ENCODE assay signal across 10 cellular contexts in the genomic region with DNA sequence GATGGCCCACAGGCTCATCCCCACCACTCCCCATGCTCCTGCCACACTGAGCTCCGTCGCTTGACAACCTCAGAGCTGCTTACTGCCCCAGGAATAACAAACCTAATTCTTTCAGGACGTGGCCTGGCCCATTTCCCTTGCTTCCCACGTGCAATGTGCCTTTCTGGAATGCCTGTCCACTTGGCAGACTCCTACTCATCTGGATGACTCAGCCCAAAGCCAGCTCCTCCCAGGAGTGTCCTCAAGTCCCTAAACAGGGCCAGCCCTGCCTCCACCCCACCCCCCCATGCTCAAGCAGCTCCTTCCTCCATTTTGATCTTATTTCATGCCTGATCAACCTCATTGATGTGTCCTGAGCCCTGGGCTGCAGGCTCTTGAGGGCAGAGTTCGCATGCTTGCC.
DNase-seq lines count a peak whose midpoint lies in the region; ATAC-seq, FAIRE-seq and TF ChIP-seq lines count a peak whose summit lies in the region.
"Had no signal": no experiment of that assay in that cellular context is flagged by ENCODE, and none has a peak within 500 bp of the region (broad histone marks: within the 10 kb centered on the region; RNA-seq: fewer than 3 reads in every experiment).

No MANE protein-coding gene starts in this region.

- TF ChIP-seq CTCF in adrenal gland (IDR thresholded peaks at IDR 0.05) (no peak), thyroid gland (IDR thresholded peaks at IDR 0.05) (peak in 1 of 6 experiments; percentile 3)

- DNase-seq in H54 (ENCODE audit: insufficient read length, low spot score) (peak; percentile 42), adrenal gland (peak; percentile 56 to 89 (median 83)), iris pigment epithelial cell (ENCODE audit: low read depth) (peak; percentile 35), thyroid gland (peak; percentile 98), small intestine (no peak), COLO668 (lab: John Stamatoyannopoulos, UW; ENCODE audit: unreplicated experiment) (no peak)
- DNase-seq: activated naive CD8-positive, alpha-beta T cell treated with anti-CD3 and anti-CD28 coated beads for 36 hours; DND-41; natural killer cell had no signal

- ATAC-seq in GM21390 (IDR thresholded peaks at IDR 0.05; ENCODE audit: unreplicated experiment), result no peak

- FAIRE-seq in H54 (lab: Jason Lieb, UNC) (no peak), small intestine (lab: Jason Lieb, UNC) (no peak)

- H3K4me3 ChIP-seq in adrenal gland (no peak overlapping the region), thyroid gland (replicated peaks in 1 of 3) (no peak overlapping the region), small intestine (ENCODE audit: low read depth in 1 of 2, low read length in 2 of 2) (no peak overlapping the region)

- TF ChIP-seq POLR2A in H54 (IDR thresholded peaks at IDR 0.05; ENCODE audit: low read depth, low read length) (no peak), adrenal gland (IDR thresholded peaks at IDR 0.05) (no peak), thyroid gland (IDR thresholded peaks at IDR 0.05) (peak in 1 of 2 donors; percentile 18)

- H3K27me3 ChIP-seq in adrenal gland (no peaks in the 10 kb centered on the region), thyroid gland (no peaks in the 10 kb centered on the region), small intestine (ENCODE audit: control insufficient read depth in 2 of 2, insufficient read depth in 2 of 2, low read length in 2 of 2) (no peaks in the 10 kb centered on the region)

- peak overlapping the region in 1 of 5 donors; percentile 37 for H3K27ac ChIP-seq in adrenal gland
- H3K27ac ChIP-seq in thyroid gland, result peak overlapping the region in 2 of 3 donors; percentile 49 to 50
- no peak overlapping the region for H3K27ac ChIP-seq in small intestine (ENCODE audit: low read depth in 1 of 2, low read length in 1 of 2)

- intact Hi-C loops in adrenal gland (cut with DNase I), result loop anchor here in 1 of 2 donors (5.0 kb wide), 1 partner anchor 668 kb away; no protein-coding TSS in a partner anchor
- intact Hi-C loops in thyroid gland (cut with DNase I), result no loop called here

- H3K36me3 ChIP-seq in adrenal gland (replicated peaks in 1 of 2) (no peaks in the 10 kb centered on the region), thyroid gland (no peaks in the 10 kb centered on the region), small intestine (ENCODE audit: control insufficient read depth in 2 of 2, insufficient read depth in 2 of 2, low read length in 2 of 2) (no peaks in the 10 kb centered on the region)

- H3K4me1 ChIP-seq in adrenal gland (replicated peaks in 1 of 2) (peaks cover 11 to 15% of the 10 kb centered on the region in 2 donors), thyroid gland (peaks cover 12 to 13% of the 10 kb centered on the region in 2 donors), small intestine (ENCODE audit: control insufficient read depth in 2 of 2, insufficient read depth in 1 of 2, low read depth in 1 of 2, low read length in 1 of 2) (no peaks in the 10 kb centered on the region)

- H3K9me3 ChIP-seq in adrenal gland (replicated peaks in 1 of 3) (no peaks in the 10 kb centered on the region), thyroid gland (no peaks in the 10 kb centered on the region), small intestine (ENCODE audit: control insufficient read depth, low read depth) (no peaks in the 10 kb centered on the region)

- 47 to 76% (median 55%) methylated on average over 4 to 5 of the region's 5 CpGs for WGBS in adrenal gland, 4 donors
- 18 to 28% methylated on average over 5 of the region's 5 CpGs for WGBS in thyroid gland, 2 donors
- 56 to 66% (median 64%) methylated on average over 5 of the region's 5 CpGs for WGBS in small intestine, 3 donors

Comparison
In these comparisons a context has a peak if more than half of its experiments do, and no peak if none do; other contexts are left out.
1. DNase-seq: peak in H54 (single experiment), adrenal gland (7 of 7), iris pigment epithelial cell (single experiment) and thyroid gland (2 of 2); none in small intestine (single experiment) and COLO668 (single experiment).
2. H3K27ac ChIP-seq: peak in thyroid gland (2 of 3); none in small intestine (0 of 2).